Comparison of ENCODE assay signal across 8 cellular contexts in the genomic region with DNA sequence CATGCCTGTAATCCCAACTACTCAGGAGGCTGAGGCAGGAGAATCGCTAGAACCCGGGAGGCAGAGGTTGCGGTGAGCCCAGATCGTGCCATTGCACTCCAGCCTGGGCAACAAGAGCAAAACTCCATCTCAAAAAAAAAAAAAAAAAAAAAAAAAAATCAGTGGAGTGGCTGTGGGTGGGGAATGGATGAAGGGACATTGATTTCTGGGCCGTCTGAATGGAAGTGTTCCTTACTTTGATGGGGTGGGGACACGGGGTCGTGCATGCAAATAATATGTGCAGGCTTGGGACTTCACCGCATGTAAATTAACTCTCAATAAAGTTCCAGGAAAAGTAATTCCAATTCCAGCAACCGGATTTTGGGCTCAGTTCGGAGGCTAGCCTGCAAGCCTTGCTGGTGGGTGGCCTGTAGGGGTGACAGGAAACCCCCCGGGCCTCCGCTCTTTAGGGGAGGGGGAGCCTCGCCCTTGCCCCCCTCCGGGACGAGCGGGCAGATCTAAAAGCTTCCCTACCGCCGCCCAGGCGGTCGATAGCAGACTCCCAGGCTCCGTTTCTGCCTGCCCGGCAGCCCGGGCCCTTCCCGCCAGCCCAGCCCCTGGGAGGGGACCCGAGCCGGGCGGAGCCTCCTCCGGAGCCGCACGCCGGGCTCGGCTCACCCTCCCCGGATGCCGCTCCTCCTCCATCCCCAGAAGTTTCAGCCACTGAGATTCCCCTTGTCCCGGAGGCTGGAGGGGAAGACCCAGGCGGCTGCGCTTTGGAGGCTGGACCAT. TPM values are rescaled to one million over a fixed set of nuclear protein-coding genes. Genes with fewer than 3 reads are reported as not detected.
DNase-seq lines count a peak whose midpoint lies in the region; ATAC-seq, FAIRE-seq and TF ChIP-seq lines count a peak whose summit lies in the region.

No MANE protein-coding gene starts in this region.

- peaks cover 1% of the 10 kb centered on the region for H3K4me1 Mint-ChIP-seq in progenitor cell of endocrine pancreas (ENCODE audit: low read depth)

- H3K27me3 Mint-ChIP-seq in progenitor cell of endocrine pancreas = peaks cover 2% of the 10 kb centered on the region

- DNase-seq in D341Med (ENCODE audit: low spot score) = peak; percentile 45
- peak; percentile 71 for DNase-seq in RPMI7951 (ENCODE audit: low read depth)
- DNase-seq in fibroblast of the aortic adventitia (ENCODE audit: low read depth) = peak; percentile 18
- peak; percentile 18 for DNase-seq in progenitor cell of endocrine pancreas (ENCODE audit: low spot score, unreplicated experiment)
- DNase-seq in dedifferentiated amniotic fluid mesenchymal stem cell (ENCODE audit: extremely low spot score) = no peak
- DNase-seq in RCC 7860 (ENCODE audit: low spot score) = no peak
- DNase-seq in OCI-M1 (lab: John Stamatoyannopoulos, UW) = no peak

- no peak for FAIRE-seq in RCC 7860 (lab: Jason Lieb, UNC)

- TF ChIP-seq CTCF in fibroblast of the aortic adventitia (IDR thresholded peaks at IDR 0.05; ENCODE audit: insufficient read depth, low read length) = no peak
- no peak for TF ChIP-seq CTCF in progenitor cell of endocrine pancreas (IDR thresholded peaks at IDR 0.05; ENCODE audit: unreplicated experiment)

- no peak for ATAC-seq in GM21619 (IDR thresholded peaks at IDR 0.05; ENCODE audit: unreplicated experiment)

- H3K27ac Mint-ChIP-seq in progenitor cell of endocrine pancreas = no peak overlapping the region

- no peaks in the 10 kb centered on the region for H3K9me3 Mint-ChIP-seq in progenitor cell of endocrine pancreas (ENCODE audit: low read depth)

- H3K4me3 ChIP-seq in fibroblast of the aortic adventitia (ENCODE audit: low read depth, low read length) = peak overlapping the region; percentile 31

- peak overlapping the region; percentile 49 for H3K4me3 Mint-ChIP-seq in progenitor cell of endocrine pancreas (ENCODE audit: low read depth)

- no peaks in the 10 kb centered on the region for H3K36me3 Mint-ChIP-seq in progenitor cell of endocrine pancreas (ENCODE audit: insufficient read depth)

RNA-seq across cellular contexts. Expression of gene ADGRE5, which starts 48.0 kb away (rescaled TPM):
- total RNA-seq in RPMI7951 (2014; rRNA removed; shearing (Covaris generic)) = 57.3 and 62.2 TPM in 2 replicates
- 1.2 and 25.8 TPM in 2 replicates for total RNA-seq in fibroblast of the aortic adventitia (ENCODE audit: low replicate concordance)
- total RNA-seq in progenitor cell of endocrine pancreas = 0.96 and 1.0 TPM in 2 replicates

Comparison
In these comparisons a context has a peak if more than half of its experiments do, and no peak if none do; other contexts are left out.
1. DNase-seq: peak in D341Med (single experiment), RPMI7951 (single experiment), fibroblast of the aortic adventitia (single experiment) and progenitor cell of endocrine pancreas (single experiment); none in dedifferentiated amniotic fluid mesenchymal stem cell (single experiment), RCC 7860 (single experiment) and OCI-M1 (single experiment).